ENCODE assay signal across 12 cellular contexts in the genomic region with DNA sequence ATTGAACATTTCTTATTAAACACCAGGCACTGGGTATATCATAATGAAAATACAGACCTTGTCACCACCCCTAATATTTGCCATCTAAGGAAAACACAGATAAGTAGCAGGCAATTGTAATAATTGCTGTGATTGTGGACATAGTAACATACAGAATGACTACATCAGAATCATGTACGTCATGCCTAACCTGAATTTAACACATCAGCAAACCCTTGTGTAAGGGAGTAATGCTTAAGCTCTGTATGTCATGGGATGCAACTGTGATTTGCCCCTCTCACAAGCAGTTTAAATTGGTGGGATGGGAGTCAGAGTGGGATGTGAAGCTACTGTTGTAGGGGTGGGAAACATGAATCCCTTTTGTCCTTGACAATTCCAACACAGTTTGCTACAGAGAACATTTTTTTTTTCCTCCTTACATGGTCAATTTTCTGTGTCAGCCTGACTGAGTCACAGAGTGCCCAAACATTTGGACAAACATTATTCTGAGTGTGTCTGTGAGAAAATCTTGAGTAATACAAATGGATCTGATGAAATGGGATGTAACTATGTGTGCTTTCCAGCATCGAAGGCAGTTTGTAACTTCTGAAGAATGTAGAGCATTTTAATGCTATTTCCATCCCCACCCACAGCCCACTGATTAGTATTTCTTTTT.
DNase-seq lines count a peak whose midpoint lies in the region; ATAC-seq, FAIRE-seq and TF ChIP-seq lines count a peak whose summit lies in the region.
"Had no signal": no experiment of that assay in that cellular context is flagged by ENCODE, and none has a peak within 500 bp of the region (broad histone marks: within the 10 kb centered on the region; RNA-seq: fewer than 3 reads in every experiment).

No MANE protein-coding gene starts in this region.

- TF ChIP-seq CTCF in PC-3 (conservative IDR thresholded peaks at IDR 0.05; ENCODE audit: low read depth, low read length) = no peak
- TF ChIP-seq CTCF in H1 (IDR thresholded peaks at IDR 0.05; ENCODE audit: control extremely low read depth in 1 of 3, insufficient read depth in 1 of 3, low read depth in 1 of 3, low read length in 3 of 3) = no peak
- no peak for TF ChIP-seq CTCF in osteoblast (IDR thresholded peaks at IDR 0.05; ENCODE audit: extremely low read depth, low read depth, low read length)

- no peaks in the 10 kb centered on the region; the same call in 1 of the 2 replicates for H3K36me3 ChIP-seq in PC-3 (ENCODE audit: low read depth, low read length)
- no peaks in the 10 kb centered on the region for H3K36me3 ChIP-seq in H1 (ENCODE audit: control insufficient read depth in 2 of 4, insufficient read depth in 4 of 4, low read length in 3 of 4)
- H3K36me3 ChIP-seq in osteoblast (ENCODE audit: insufficient read depth, low read length) = no peaks in the 10 kb centered on the region
- H3K36me3 ChIP-seq: lower lobe of right lung had no signal

- ATAC-seq in PC-3 = peak; percentile 80
- no peak for ATAC-seq in HG02970 (IDR thresholded peaks at IDR 0.05; ENCODE audit: low FRiP score, unreplicated experiment)

- H2BK120ac ChIP-seq in H1 (replicated peaks; ENCODE audit: low read depth, low read length) = no peak overlapping the region

- no peak overlapping the region for H2BK15ac ChIP-seq in H1 (ENCODE audit: low read length)

- no peak overlapping the region for H4K8ac ChIP-seq in H1 (ENCODE audit: extremely low read depth, insufficient read depth, low read length)

- peak; percentile 37 for DNase-seq in DMS53 treated with DMSO at 0.1 percent for 48 hours (lab: John Stamatoyannopoulos, UW; ENCODE audit: unreplicated experiment)
- peak; percentile 90 for DNase-seq in PC-3
- no peak for DNase-seq in H1 (ENCODE audit: low read depth in 1 of 2, low spot score in 2 of 2)
- DNase-seq in osteoblast (ENCODE audit: insufficient read length, low spot score, missing footprints) = peak; percentile 79
- DNase-seq in NCI-H524 treated with DMSO at 0.1 percent for 48 hours (lab: John Stamatoyannopoulos, UW) = no peak
- DNase-seq in posterior cingulate gyrus = no peak
- DNase-seq in HT-29 (ENCODE audit: low spot score) = no peak
- DNase-seq: activated effector memory CD4-positive, alpha-beta T cell treated with Interleukin-2 at 50 U/mL for 16 hours; effector memory CD4-positive, alpha-beta T cell; lower lobe of right lung; NCI-H1105 treated with DMSO at 0.1 percent for 48 hours had no signal

- H3K4me2 ChIP-seq in PC-3 (ENCODE audit: low read length) (peak overlapping the region; percentile 75), H1 (ENCODE audit: insufficient read depth in 1 of 2, low read depth in 2 of 2, low read length in 2 of 2) (no peak overlapping the region), osteoblast (ENCODE audit: insufficient read depth, low read length) (peak overlapping the region; percentile 68)

- POLR2A ChIA-PET in PC-3 (lab: Charles Lee; ENCODE audit: unreplicated experiment) = interaction anchor here (0.6 kb wide), 1 partner anchor 173 kb away, joined by 4 read pairs; no protein-coding TSS in a partner anchor
- POLR2A ChIA-PET in H1 (lab: Charles Lee; ENCODE audit: partially characterized antibody) = no interaction called here

- no peak overlapping the region for H3K4ac ChIP-seq in H1 (replicated peaks; ENCODE audit: insufficient read length, low read depth, low read length)

- H4K20me1 ChIP-seq in PC-3 (ENCODE audit: low read length) (no peaks in the 10 kb centered on the region), H1 (replicated peaks in 1 of 2; ENCODE audit: control insufficient read depth in 1 of 2, insufficient read depth in 2 of 2, low read length in 2 of 2) (no peaks in the 10 kb centered on the region), osteoblast (ENCODE audit: insufficient read depth, low read length) (no peaks in the 10 kb centered on the region)

- intact Hi-C loops in PC-3 (cut with micrococcal nuclease) = loop anchor here (1.0 to 5.0 kb wide), 2 partner anchors 117 to 292 kb away; no protein-coding TSS in a partner anchor
- intact Hi-C loops in posterior cingulate gyrus (cut with DNase I) = no loop called here

- H3K18ac ChIP-seq in H1 (ENCODE audit: extremely low read depth, low read length) = no peak overlapping the region

- CTCF ChIA-PET in PC-3 (lab: Charles Lee) = interaction anchor here (0.6 kb wide), 1 partner anchor 52 kb away, joined by 4 read pairs; no protein-coding TSS in a partner anchor
- CTCF ChIA-PET in H1 (lab: Charles Lee; ENCODE audit: partially characterized antibody) = no interaction called here

- no peak overlapping the region for H3K14ac ChIP-seq in H1 (ENCODE audit: insufficient read length)

- H3K9me3 ChIP-seq in PC-3 (ENCODE audit: low read length) (no peaks in the 10 kb centered on the region), H1 (ENCODE audit: insufficient read depth in 2 of 2, low read depth in 1 of 2, low read length in 1 of 2) (0 out of 4 replicates have a peak, but pooled peaks cover 0 to 2% of the 10 kb centered on the region in 2 experiments), osteoblast (ENCODE audit: low read depth, low read length) (no peaks in the 10 kb centered on the region)

- TF ChIP-seq POLR2A in H1 (IDR thresholded peaks at IDR 0.05; ENCODE audit: control extremely low read depth in 1 of 2, low read depth in 2 of 2, low read length in 2 of 2) = no peak

- H3K79me2 ChIP-seq in PC-3 (ENCODE audit: low read length) (no peaks in the 10 kb centered on the region), H1 (ENCODE audit: control insufficient read depth in 1 of 2, insufficient read depth in 2 of 2, low read length in 2 of 2) (no peaks in the 10 kb centered on the region), osteoblast (ENCODE audit: insufficient read depth, low read length) (no peaks in the 10 kb centered on the region)

- no peak overlapping the region for H2AK5ac ChIP-seq in H1 (ENCODE audit: low read depth, low read length)

- no peak overlapping the region for H2BK5ac ChIP-seq in H1 (ENCODE audit: low read depth, low read length)

- no peak overlapping the region for H2BK20ac ChIP-seq in H1 (ENCODE audit: low read length)

- H3K23me2 ChIP-seq in H1 (ENCODE audit: low read depth, low read length) = no peaks in the 10 kb centered on the region

- H3K79me1 ChIP-seq in H1 (ENCODE audit: low read depth, low read length) = no peaks in the 10 kb centered on the region

- peak overlapping the region; percentile 28; the same call in 1 of the 2 replicates for H3K4me3 ChIP-seq in PC-3 (ENCODE audit: low read length)
- H3K4me3 ChIP-seq in H1 (ENCODE audit: extremely low read depth in 1 of 4, insufficient read depth in 2 of 4, low read depth in 3 of 4, low read length in 4 of 4) = no peak overlapping the region
- H3K4me3 ChIP-seq in osteoblast (ENCODE audit: insufficient read depth, low read length) = no peak overlapping the region
- H3K4me3 ChIP-seq: lower lobe of right lung had no signal

- no peak for FAIRE-seq in H1 (lab: Jason Lieb, UNC)

- H2BK12ac ChIP-seq in H1 (ENCODE audit: low read depth, low read length) = no peak overlapping the region

- BruUV-seq in PC-3 (replicated peaks; lab: Mats Ljungman, UMichigan) = no TSS peak

- H3F3A ChIP-seq in PC-3 (ENCODE audit: low read length, unreplicated experiment) = peaks cover 4% of the 10 kb centered on the region

- peak overlapping the region; percentile 99 for H3K27ac ChIP-seq in PC-3 (ENCODE audit: low read length)
- H3K27ac ChIP-seq in H1 (ENCODE audit: low read depth, low read length) = no peak overlapping the region
- peak overlapping the region; percentile 98 for H3K27ac ChIP-seq in osteoblast (ENCODE audit: low read depth, low read length)
- H3K27ac ChIP-seq: lower lobe of right lung had no signal

- H3K9ac ChIP-seq in PC-3 (ENCODE audit: low read length) (peak overlapping the region; percentile 70), H1 (replicated peaks in 1 of 4; ENCODE audit: extremely low read depth in 1 of 4, low read depth in 3 of 4, low read length in 3 of 4) (no peak overlapping the region)

- TF ChIP-seq RAD21 in H1 (IDR thresholded peaks at IDR 0.05 in 1 of 2, conservative IDR thresholded peaks at IDR 0.05 in 1 of 2; ENCODE audit: low read depth in 2 of 2, low read length in 2 of 2) = no peak

- 95% methylated on average over 2 of the region's 2 CpGs; no CpG with 5 or more reads in 1 of the 2 experiments for WGBS in H1 (ENCODE audit: extremely low coverage in 1 of 2, insufficient coverage in 1 of 2, insufficient read length in 1 of 2, insufficient replicate concordance in 2 of 2, low coverage in 1 of 2, low lambda C conversion rate in 2 of 2, missing lambda C conversion rate in 1 of 2), 2 experiments

- no peak overlapping the region for H3K56ac ChIP-seq in H1 (replicated peaks; ENCODE audit: insufficient read length, low read depth, low read length)

- no peak overlapping the region for H3K23ac ChIP-seq in H1 (ENCODE audit: insufficient read length)

- no peaks in the 10 kb centered on the region for H3K27me3 ChIP-seq in PC-3 (ENCODE audit: low read length)
- no peaks in the 10 kb centered on the region for H3K27me3 ChIP-seq in H1 (replicated peaks in 1 of 4; ENCODE audit: control insufficient read depth in 3 of 4, extremely low read depth in 1 of 4, insufficient read depth in 3 of 4, low read length in 3 of 4)
- H3K27me3 ChIP-seq in osteoblast (ENCODE audit: insufficient read depth, low read length) = no peaks in the 10 kb centered on the region

- H2AFZ ChIP-seq in PC-3 (ENCODE audit: low read length) (peak overlapping the region; percentile 78), H1 (ENCODE audit: low read length) (peak overlapping the region; percentile 87; the same call in 1 of the 2 replicates), osteoblast (ENCODE audit: low read length) (peak overlapping the region; percentile 85)

- H3K4me1 ChIP-seq in PC-3 (ENCODE audit: insufficient read depth, low read length) (peaks cover 42% of the 10 kb centered on the region), H1 (replicated peaks in 1 of 4; ENCODE audit: control insufficient read depth in 3 of 4, insufficient read depth in 4 of 4, low read length in 3 of 4) (peaks cover 0 to 3% (median 0%) of the 10 kb centered on the region in 4 experiments; a peak in 1 of 7 replicates), osteoblast (ENCODE audit: insufficient read depth, low read length) (peaks cover 38% of the 10 kb centered on the region)
- H3K4me1 ChIP-seq: lower lobe of right lung had no signal

- no peak overlapping the region for H4K91ac ChIP-seq in H1 (replicated peaks; ENCODE audit: insufficient read length, low read length)

- no peaks in the 10 kb centered on the region for H3K9me2 ChIP-seq in PC-3 (replicated peaks; ENCODE audit: low read length)

- no peak overlapping the region for H4K5ac ChIP-seq in H1 (ENCODE audit: insufficient read length, low read depth, low read length)

- TF ChIP-seq EP300 in H1 (IDR thresholded peaks at IDR 0.05; ENCODE audit: borderline replicate concordance in 1 of 2, low read depth in 2 of 2, low read length in 2 of 2) = no peak

TF ChIP-seq in H1, 55 proteins besides CTCF, POLR2A, EP300 and RAD21 (continues in another document):
- TF ChIP-seq KDM4A (IDR thresholded peaks at IDR 0.05; ENCODE audit: low read depth, low read length, severe bottlenecking) (no peak), SP1 (IDR thresholded peaks at IDR 0.05; ENCODE audit: low read depth, low read length) (no peak), CHD1 (IDR thresholded peaks at IDR 0.05; ENCODE audit: low read depth, low read length) (no peak), SIRT6 (IDR thresholded peaks at IDR 0.05; ENCODE audit: low read length) (no peak), SIX5 (IDR thresholded peaks at IDR 0.05; ENCODE audit: low read depth, low read length) (no peak), KDM1A (IDR thresholded peaks at IDR 0.05; ENCODE audit: borderline replicate concordance, low read length) (no peak)

Comparison
In these comparisons a context has a peak if more than half of its experiments do, and no peak if none do; other contexts are left out.
1. DNase-seq: peak in DMS53 treated with DMSO at 0.1 percent for 48 hours (single experiment), PC-3 (single experiment) and osteoblast (single experiment); none in H1 (0 of 2), NCI-H524 treated with DMSO at 0.1 percent for 48 hours (single experiment), posterior cingulate gyrus (0 of 10) and HT-29 (single experiment).
2. H3K4me2 ChIP-seq: peak in PC-3 (single experiment) and osteoblast (single experiment); none in H1 (0 of 2).
3. Peak in every context shown above with its lines, with median percentiles within 50 percentile points of each other: H2AFZ ChIP-seq.